10 cellular contexts compared by ENCODE assay signal in the genomic region with DNA sequence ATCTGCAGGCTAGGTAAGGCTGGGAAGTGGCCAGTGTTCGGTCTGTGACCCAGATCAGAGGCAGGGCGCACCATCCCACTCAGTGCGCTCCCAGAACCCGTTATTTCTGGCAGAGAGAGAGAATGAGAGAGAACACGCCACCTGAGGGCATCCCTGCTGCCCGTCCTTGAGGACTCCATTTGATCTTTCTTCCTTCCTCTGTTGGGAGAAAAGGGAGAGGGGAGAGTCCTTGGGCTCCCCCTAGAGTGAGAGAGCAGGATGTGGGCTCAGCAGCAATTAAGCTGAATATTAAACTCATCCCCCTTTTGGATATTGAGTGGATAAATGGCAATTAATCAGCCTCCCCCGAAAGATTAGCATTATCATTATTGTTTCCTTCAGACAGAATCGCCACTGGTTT.
DNase-seq lines count a peak whose midpoint lies in the region; ATAC-seq, FAIRE-seq and TF ChIP-seq lines count a peak whose summit lies in the region.
"Had no signal": no experiment of that assay in that cellular context is flagged by ENCODE, and none has a peak within 500 bp of the region (broad histone marks: within the 10 kb centered on the region; RNA-seq: fewer than 3 reads in every experiment).

No MANE protein-coding gene starts in this region.

- WGBS in HepG2 (ENCODE audit: low lambda C conversion rate), result 47% methylated on average over 8 of the region's 8 CpGs
- 93% methylated on average over 8 of the region's 8 CpGs for WGBS in hepatocyte (ENCODE audit: low lambda C conversion rate, missing lambda C conversion rate)

- ATAC-seq in HepG2, result peak; percentile 48; the same call in 2 of the 3 replicates
- ATAC-seq: natural killer cell treated with Interleukin-12 subunit alpha and Interleukin-12 subunit beta and Interleukin-15 and Interleukin-18, amount 100 ng/mL, for 72 hours had no signal

- H3K36me3 ChIP-seq in HepG2 (replicated peaks in 1 of 2; ENCODE audit: control insufficient read depth in 1 of 2, insufficient read depth in 2 of 2, low read length in 2 of 2), result no peaks in the 10 kb centered on the region
- H3K36me3 ChIP-seq in hepatocyte (replicated peaks; ENCODE audit: insufficient read depth, low read depth), result no peaks in the 10 kb centered on the region

- POLR2A ChIA-PET in HepG2 (lab: Yijun Ruan, JAX), result no interaction called here

- in situ Hi-C loops in HepG2 (cut with HindIII; ENCODE audit: extremely low pct_ligation_motif_present, low pct_unique_long_range_greater_than_20kb), result loop anchor here (10.0 kb wide), 1 partner anchor 329 kb away; no protein-coding TSS in a partner anchor

- no peak for FAIRE-seq in HepG2 (lab: Jason Lieb, UNC)

- peaks cover 0 to 8% of the 10 kb centered on the region in 2 experiments; a peak in 3 of 5 replicates for H3K27me3 ChIP-seq in HepG2 (ENCODE audit: control insufficient read depth in 1 of 2, insufficient read depth in 2 of 2, low read length in 2 of 2)
- no peaks in the 10 kb centered on the region for H3K27me3 ChIP-seq in hepatocyte

- H3K27ac ChIP-seq in VCaP (no peak overlapping the region), HepG2 (ENCODE audit: extremely low read length, insufficient read depth, low read length) (no peak overlapping the region), hepatocyte (no peak overlapping the region)

- no peaks in the 10 kb centered on the region for H3K27me3 Mint-ChIP-seq in immature natural killer cell (ENCODE audit: low read depth in 3 of 3)
- H3K27me3 Mint-ChIP-seq: natural killer cell treated with Interleukin-12 subunit alpha and Interleukin-12 subunit beta and Interleukin-15 and Interleukin-18, amount 100 ng/mL, for 72 hours had no signal

- H3K4me2 ChIP-seq in HepG2 (ENCODE audit: low read depth, low read length), result no peak overlapping the region
- no peak overlapping the region for H3K4me2 ChIP-seq in hepatocyte

- CTCF ChIA-PET in HepG2 (lab: Yijun Ruan, JAX; ENCODE audit: low intra/inter-chr PET ratio, low total read pairs), result no interaction called here

- H4K20me1 ChIP-seq in HepG2 (ENCODE audit: insufficient read depth, low read length), result 0 out of 2 replicates have a peak, but pooled peaks cover 2% of the 10 kb centered on the region
- H4K20me1 ChIP-seq in hepatocyte (ENCODE audit: insufficient read depth, poor library complexity, severe bottlenecking), result no peaks in the 10 kb centered on the region

- H3K4me3 ChIP-seq in HepG2 (replicated peaks in 1 of 3; ENCODE audit: insufficient read depth in 1 of 3, low read depth in 2 of 3, low read length in 3 of 3) (no peak overlapping the region), hepatocyte (no peak overlapping the region)

- no peaks in the 10 kb centered on the region for H3K4me1 ChIP-seq in HepG2 (ENCODE audit: insufficient read depth, low read length)
- H3K4me1 ChIP-seq in hepatocyte (ENCODE audit: insufficient read depth), result no peaks in the 10 kb centered on the region

- TF ChIP-seq EP300 in HepG2 (IDR thresholded peaks at IDR 0.05; ENCODE audit: low read depth in 2 of 2, low read length in 2 of 2) (no peak), HepG2 (CRISPR knock-in tag; IDR thresholded peaks at IDR 0.05; ENCODE audit: borderline replicate concordance) (no peak)

- no peak for TF ChIP-seq POLR2A in HepG2 (IDR thresholded peaks at IDR 0.05; ENCODE audit: insufficient read depth in 1 of 2, low read depth in 2 of 2, low read length in 2 of 2)

- H3K9me3 ChIP-seq in HepG2 (ENCODE audit: low read length) (no peaks in the 10 kb centered on the region), hepatocyte (ENCODE audit: low read depth) (no peaks in the 10 kb centered on the region)

- H2AFZ ChIP-seq in HepG2 (ENCODE audit: low read length) (no peak overlapping the region), hepatocyte (no peak overlapping the region)

- TF ChIP-seq CTCF in VCaP (conservative IDR thresholded peaks at IDR 0.05) (peak; percentile 57), HepG2 (CRISPR knock-in tag; IDR thresholded peaks at IDR 0.05) (peak; percentile 21; the same call in 1 of the 2 replicates), hepatocyte (IDR thresholded peaks at IDR 0.05; ENCODE audit: poor library complexity) (no peak)

- TF ChIP-seq RAD21 in HepG2 (CRISPR knock-in tag; IDR thresholded peaks at IDR 0.05), result no peak

- H3K27ac Mint-ChIP-seq in immature natural killer cell, result no peak overlapping the region
- H3K27ac Mint-ChIP-seq: natural killer cell treated with Interleukin-12 subunit alpha and Interleukin-12 subunit beta and Interleukin-15 and Interleukin-18, amount 100 ng/mL, for 72 hours had no signal

- H3K4me1 Mint-ChIP-seq in immature natural killer cell, result no peaks in the 10 kb centered on the region

- intact Hi-C loops in HepG2 (cut with micrococcal nuclease; ENCODE audit: unreplicated experiment), result loop anchor here (1.0 kb wide), 1 partner anchor 331 kb away; no protein-coding TSS in a partner anchor

- H3K36me3 Mint-ChIP-seq in immature natural killer cell, result peaks cover 6 to 10% (median 10%) of the 10 kb centered on the region in 3 donors

- no peak overlapping the region for H3K4me3 Mint-ChIP-seq in immature natural killer cell
- H3K4me3 Mint-ChIP-seq: natural killer cell treated with Interleukin-12 subunit alpha and Interleukin-12 subunit beta and Interleukin-15 and Interleukin-18, amount 100 ng/mL, for 72 hours had no signal

- no peaks in the 10 kb centered on the region for H3K9me3 Mint-ChIP-seq in immature natural killer cell
- H3K9me3 Mint-ChIP-seq: natural killer cell treated with Interleukin-12 subunit alpha and Interleukin-12 subunit beta and Interleukin-15 and Interleukin-18, amount 100 ng/mL, for 72 hours had no signal

- H3K79me2 ChIP-seq in HepG2 (ENCODE audit: insufficient read depth, low read length) (no peaks in the 10 kb centered on the region), hepatocyte (no peaks in the 10 kb centered on the region)

- no peak overlapping the region for H3K9ac ChIP-seq in HepG2 (ENCODE audit: insufficient read depth, low read depth, low read length)

- BruUV-seq in HepG2 (replicated peaks; lab: Mats Ljungman, UMichigan), result no TSS peak

- no peaks in the 10 kb centered on the region for H3K9me2 ChIP-seq in hepatocyte (replicated peaks; ENCODE audit: insufficient read depth)

- peak; percentile 12 for DNase-seq in Daoy (ENCODE audit: low read depth)
- peak; percentile 20 for DNase-seq in HuH-7 (ENCODE audit: low spot score)
- DNase-seq in HepG2 (ENCODE audit: low spot score), result no peak
- DNase-seq in activated effector memory CD4-positive, alpha-beta T cell treated with Interleukin-2 at 50 U/mL for 16 hours, result no peak
- no peak for DNase-seq in hepatocyte (ENCODE audit: low spot score)
- no peak for DNase-seq in stimulated activated CD4-positive, alpha-beta T cell treated with anti-CD3 and anti-CD28 coated beads, Interleukin-2, amount 100 ng/mL, for 48 hours
- DNase-seq in immature natural killer cell, result no peak
- DNase-seq: NCI-H510A treated with DMSO at 0.1 percent for 48 hours had no signal

TF ChIP-seq in HepG2, 621 proteins besides CTCF, POLR2A, EP300 and RAD21:
- no peak for TF ChIP-seq ZNF546 (CRISPR knock-in tag; conservative IDR thresholded peaks at IDR 0.05)
- no peak for TF ChIP-seq ZNF816 (CRISPR knock-in tag; IDR thresholded peaks at IDR 0.05; ENCODE audit: borderline replicate concordance)
- TF ChIP-seq ZNF678 (CRISPR knock-in tag; IDR thresholded peaks at IDR 0.05), result no peak
- no peak for TF ChIP-seq HDAC2 (CRISPR knock-in tag; IDR thresholded peaks at IDR 0.05)
- TF ChIP-seq GPN1 (CRISPR knock-in tag; IDR thresholded peaks at IDR 0.05; ENCODE audit: borderline replicate concordance), result no peak
- no peak for TF ChIP-seq ZNF558 (CRISPR knock-in tag; IDR thresholded peaks at IDR 0.05; ENCODE audit: borderline replicate concordance)
- no peak for TF ChIP-seq SNRNP70 (IDR thresholded peaks at IDR 0.05; ENCODE audit: low read depth, low read length)
- no peak for TF ChIP-seq ZNF619 (CRISPR knock-in tag; IDR thresholded peaks at IDR 0.05)
- no peak for TF ChIP-seq ZNF792 (CRISPR knock-in tag; IDR thresholded peaks at IDR 0.05)
- TF ChIP-seq SETDB1 (CRISPR knock-in tag; IDR thresholded peaks at IDR 0.05; ENCODE audit: borderline replicate concordance), result no peak
- TF ChIP-seq STAG1 (CRISPR knock-in tag; IDR thresholded peaks at IDR 0.05), result peak; percentile 22; the same call in 1 of the 2 replicates
- no peak for TF ChIP-seq TSC22D2 (CRISPR knock-in tag; IDR thresholded peaks at IDR 0.05; ENCODE audit: borderline replicate concordance)
- no peak for TF ChIP-seq BRCA1 (CRISPR knock-in tag; IDR thresholded peaks at IDR 0.05)
- TF ChIP-seq, protein P1, sequence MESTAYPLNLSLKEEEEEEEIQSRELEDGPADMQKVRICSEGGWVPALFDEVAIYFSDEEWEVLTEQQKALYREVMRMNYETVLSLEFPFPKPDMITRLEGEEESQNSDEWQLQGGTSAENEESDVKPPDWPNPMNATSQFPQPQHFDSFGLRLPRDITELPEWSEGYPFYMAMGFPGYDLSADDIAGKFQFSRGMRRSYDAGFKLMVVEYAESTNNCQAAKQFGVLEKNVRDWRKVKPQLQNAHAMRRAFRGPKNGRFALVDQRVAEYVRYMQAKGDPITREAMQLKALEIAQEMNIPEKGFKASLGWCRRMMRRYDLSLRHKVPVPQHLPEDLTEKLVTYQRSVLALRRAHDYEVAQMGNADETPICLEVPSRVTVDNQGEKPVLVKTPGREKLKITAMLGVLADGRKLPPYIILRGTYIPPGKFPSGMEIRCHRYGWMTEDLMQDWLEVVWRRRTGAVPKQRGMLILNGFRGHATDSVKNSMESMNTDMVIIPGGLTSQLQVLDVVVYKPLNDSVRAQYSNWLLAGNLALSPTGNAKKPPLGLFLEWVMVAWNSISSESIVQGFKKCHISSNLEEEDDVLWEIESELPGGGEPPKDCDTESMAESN (CRISPR knock-in tag; conservative IDR thresholded peaks at IDR 0.05), result peak; percentile 56; the same call in 1 of the 2 replicates
- peak; percentile 37 for TF ChIP-seq XRCC5 (optimal IDR thresholded peaks at IDR 0.05; ENCODE audit: low read length)
- no peak for TF ChIP-seq ZNF230 (CRISPR knock-in tag; IDR thresholded peaks at IDR 0.05)

Comparison
In these comparisons a context has a peak if more than half of its experiments do, and no peak if none do; other contexts are left out.
1. DNase-seq: peak in Daoy (single experiment) and HuH-7 (single experiment); none in HepG2 (single experiment), activated effector memory CD4-positive, alpha-beta T cell treated with Interleukin-2 at 50 U/mL for 16 hours (single experiment), hepatocyte (single experiment), stimulated activated CD4-positive, alpha-beta T cell treated with anti-CD3 and anti-CD28 coated beads, Interleukin-2, amount 100 ng/mL, for 48 hours (0 of 2) and immature natural killer cell (0 of 3).